ENCODE assay signal across 8 cellular contexts in genomic region chr6:31157543-31158139, GRCh38. TPM values are rescaled to one million over a fixed set of nuclear protein-coding genes. Genes with fewer than 3 reads are reported as not detected.
DNase-seq lines count a peak whose midpoint lies in the region; ATAC-seq, FAIRE-seq and TF ChIP-seq lines count a peak whose summit lies in the region.

A gene with protein sequence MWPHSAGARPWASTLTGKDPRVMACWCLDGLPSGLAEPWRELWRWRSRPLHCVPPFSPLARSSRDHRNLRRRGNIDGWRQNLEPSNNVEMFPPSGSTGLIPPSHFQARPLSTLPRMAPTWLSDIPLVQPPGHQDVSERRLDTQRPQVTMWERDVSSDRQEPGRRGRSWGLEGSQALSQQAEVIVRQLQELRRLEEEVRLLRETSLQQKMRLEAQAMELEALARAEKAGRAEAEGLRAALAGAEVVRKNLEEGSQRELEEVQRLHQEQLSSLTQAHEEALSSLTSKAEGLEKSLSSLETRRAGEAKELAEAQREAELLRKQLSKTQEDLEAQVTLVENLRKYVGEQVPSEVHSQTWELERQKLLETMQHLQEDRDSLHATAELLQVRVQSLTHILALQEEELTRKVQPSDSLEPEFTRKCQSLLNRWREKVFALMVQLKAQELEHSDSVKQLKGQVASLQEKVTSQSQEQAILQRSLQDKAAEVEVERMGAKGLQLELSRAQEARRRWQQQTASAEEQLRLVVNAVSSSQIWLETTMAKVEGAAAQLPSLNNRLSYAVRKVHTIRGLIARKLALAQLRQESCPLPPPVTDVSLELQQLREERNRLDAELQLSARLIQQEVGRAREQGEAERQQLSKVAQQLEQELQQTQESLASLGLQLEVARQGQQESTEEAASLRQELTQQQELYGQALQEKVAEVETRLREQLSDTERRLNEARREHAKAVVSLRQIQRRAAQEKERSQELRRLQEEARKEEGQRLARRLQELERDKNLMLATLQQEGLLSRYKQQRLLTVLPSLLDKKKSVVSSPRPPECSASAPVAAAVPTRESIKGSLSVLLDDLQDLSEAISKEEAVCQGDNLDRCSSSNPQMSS (minus strand): TSS chr6:31157802. CDS start chr6:31157600, 202 bp downstream.

- DNase-seq in NB4 (ENCODE audit: low read depth) (no peak), H1 (ENCODE audit: low read depth in 1 of 2, low spot score in 2 of 2) (no peak), putamen (ENCODE audit: low spot score) (no peak), epidermal melanocyte (ENCODE audit: insufficient read length, low spot score) (no peak), mesenteric fat pad (ENCODE audit: low spot score) (no peak)

- H3K9ac ChIP-seq in H1 (replicated peaks in 1 of 4; ENCODE audit: extremely low read depth in 1 of 4, low read depth in 3 of 4, low read length in 3 of 4), result peak within 1 kb of the TSS; percentile 46 to 73 (median 64); a peak in 5 of 7 replicates

- H3K27ac ChIP-seq in H1 (ENCODE audit: low read depth, low read length), result no peak within 1 kb of the TSS; the same call in 1 of the 2 replicates
- H3K27ac ChIP-seq in muscle layer of duodenum (ENCODE audit: low read length), result no peak within 1 kb of the TSS

- no peak within 1 kb of the TSS for H2AFZ ChIP-seq in H1 (ENCODE audit: low read length)

- peaks cover 0 to 22% (median 17%) of the 10 kb centered on the region in 4 experiments; a peak in 6 of 7 replicates for H3K4me1 ChIP-seq in H1 (replicated peaks in 1 of 4; ENCODE audit: control insufficient read depth in 3 of 4, insufficient read depth in 4 of 4, low read length in 3 of 4)
- peaks cover 4 to 17% of the 10 kb centered on the region in 2 donors for H3K4me1 ChIP-seq in muscle layer of duodenum (ENCODE audit: control insufficient read depth in 1 of 2, insufficient read depth in 2 of 2, low read length in 2 of 2)

- peak within 1 kb of the TSS; percentile 87 for H3K4ac ChIP-seq in H1 (replicated peaks; ENCODE audit: insufficient read length, low read depth, low read length)

- no peaks in the 10 kb centered on the region for H3K79me2 ChIP-seq in H1 (ENCODE audit: control insufficient read depth in 1 of 2, insufficient read depth in 2 of 2, low read length in 2 of 2)

- H3K79me1 ChIP-seq in H1 (ENCODE audit: low read depth, low read length), result no peaks in the 10 kb centered on the region

- H3K36me3 ChIP-seq in H1 (ENCODE audit: control insufficient read depth in 2 of 4, insufficient read depth in 4 of 4, low read length in 3 of 4), result peaks cover 2 to 31% (median 5%) of the 10 kb centered on the region in 4 experiments; a peak in 6 of 8 replicates
- peaks cover 0 to 7% of the 10 kb centered on the region in 2 donors for H3K36me3 ChIP-seq in muscle layer of duodenum (ENCODE audit: control insufficient read depth in 1 of 2, insufficient read depth in 2 of 2, low read length in 2 of 2)

- H3K4me3 ChIP-seq in GM12875 (ENCODE audit: low read depth, low read length) (peak within 1 kb of the TSS; percentile 69), NB4 (ENCODE audit: low read depth, low read length) (peak within 1 kb of the TSS; percentile 93), H1 (ENCODE audit: extremely low read depth in 1 of 4, insufficient read depth in 2 of 4, low read depth in 3 of 4, low read length in 4 of 4) (peak within 1 kb of the TSS; percentile 62 to 76 (median 68)), muscle layer of duodenum (ENCODE audit: low read depth in 1 of 2, low read length in 2 of 2) (peak within 1 kb of the TSS; percentile 78 to 83)

- TF ChIP-seq RAD21 in H1 (IDR thresholded peaks at IDR 0.05 in 1 of 2, conservative IDR thresholded peaks at IDR 0.05 in 1 of 2; ENCODE audit: low read depth in 2 of 2, low read length in 2 of 2), result no peak

- H3K23me2 ChIP-seq in H1 (ENCODE audit: low read depth, low read length), result peaks cover 14% of the 10 kb centered on the region

- H3K56ac ChIP-seq in H1 (replicated peaks; ENCODE audit: insufficient read length, low read depth, low read length), result peak within 1 kb of the TSS; percentile 36

- no peak within 1 kb of the TSS for H3K23ac ChIP-seq in H1 (ENCODE audit: insufficient read length)

- POLR2A ChIA-PET in H1 (lab: Charles Lee; ENCODE audit: partially characterized antibody), result interaction anchor here (61.6 to 68.5 kb wide), 2 partner anchors 10 to 11 kb away, joined by 2251 read pairs; partner anchors contain the start of genes CDSN, POU5F1 and PSORS1C1 and of another gene

- peak within 1 kb of the TSS; percentile 85 to 94 for H3K4me2 ChIP-seq in H1 (ENCODE audit: insufficient read depth in 1 of 2, low read depth in 2 of 2, low read length in 2 of 2)

- H2BK120ac ChIP-seq in H1 (replicated peaks; ENCODE audit: low read depth, low read length), result no peak within 1 kb of the TSS

- no peak for TF ChIP-seq POLR2A in NB4 (IDR thresholded peaks at IDR 0.05; ENCODE audit: extremely low read depth, insufficient read length)
- no peak for TF ChIP-seq POLR2A in H1 (IDR thresholded peaks at IDR 0.05; ENCODE audit: control extremely low read depth in 1 of 2, low read depth in 2 of 2, low read length in 2 of 2)

- 21% methylated on average over 10 of the region's 14 CpGs; no CpG with 5 or more reads in 1 of the 2 experiments for WGBS in H1 (ENCODE audit: extremely low coverage in 1 of 2, insufficient coverage in 1 of 2, insufficient read length in 1 of 2, insufficient replicate concordance in 2 of 2, low coverage in 1 of 2, low lambda C conversion rate in 2 of 2, missing lambda C conversion rate in 1 of 2), 2 experiments

- FAIRE-seq in H1 (lab: Jason Lieb, UNC), result no peak

- no peak for ATAC-seq in GM21528 (IDR thresholded peaks at IDR 0.05; ENCODE audit: low FRiP score, unreplicated experiment)

- peak within 1 kb of the TSS; percentile 80 for H4K5ac ChIP-seq in H1 (ENCODE audit: insufficient read length, low read depth, low read length)

- peak within 1 kb of the TSS; percentile 89; the same call in 1 of the 2 replicates for H2AK5ac ChIP-seq in H1 (ENCODE audit: low read depth, low read length)

- H2BK20ac ChIP-seq in H1 (ENCODE audit: low read length), result no peak within 1 kb of the TSS

- H3K27me3 ChIP-seq in H1 (replicated peaks in 1 of 4; ENCODE audit: control insufficient read depth in 3 of 4, extremely low read depth in 1 of 4, insufficient read depth in 3 of 4, low read length in 3 of 4) (no peaks in the 10 kb centered on the region), muscle layer of duodenum (ENCODE audit: low read depth, low read length) (no peaks in the 10 kb centered on the region)

- no peak within 1 kb of the TSS for H4K8ac ChIP-seq in H1 (ENCODE audit: extremely low read depth, insufficient read depth, low read length)

- no peak for TF ChIP-seq EP300 in H1 (IDR thresholded peaks at IDR 0.05; ENCODE audit: borderline replicate concordance in 1 of 2, low read depth in 2 of 2, low read length in 2 of 2)

- CTCF ChIA-PET in H1 (lab: Charles Lee; ENCODE audit: partially characterized antibody), result interaction anchor here (1.1 to 6.3 kb wide), 11 partner anchors 9 to 74 kb away, joined by 3 to 45 read pairs (median 11); partner anchors contain the start of genes POU5F1 and PSORS1C2

- TF ChIP-seq CTCF in GM12875 (IDR thresholded peaks at IDR 0.05; ENCODE audit: borderline replicate concordance, insufficient read depth, low read depth, low read length) (no peak), NB4 (IDR thresholded peaks at IDR 0.05; ENCODE audit: low read depth, low read length) (no peak), H1 (IDR thresholded peaks at IDR 0.05; ENCODE audit: control extremely low read depth in 1 of 3, insufficient read depth in 1 of 3, low read depth in 1 of 3, low read length in 3 of 3) (no peak)

- no peaks in the 10 kb centered on the region for H3K9me3 ChIP-seq in H1 (ENCODE audit: insufficient read depth in 2 of 2, low read depth in 1 of 2, low read length in 1 of 2)
- no peaks in the 10 kb centered on the region for H3K9me3 ChIP-seq in muscle layer of duodenum (ENCODE audit: control insufficient read depth in 1 of 2, low read length in 2 of 2)

- peak within 1 kb of the TSS; percentile 41 for H4K91ac ChIP-seq in H1 (replicated peaks; ENCODE audit: insufficient read length, low read length)

- no peak within 1 kb of the TSS for H3K14ac ChIP-seq in H1 (ENCODE audit: insufficient read length)

- H2BK5ac ChIP-seq in H1 (ENCODE audit: low read depth, low read length), result peak within 1 kb of the TSS; percentile 69; the same call in 1 of the 2 replicates

- H3K18ac ChIP-seq in H1 (ENCODE audit: extremely low read depth, low read length), result peak within 1 kb of the TSS; percentile 91

- H4K20me1 ChIP-seq in H1 (replicated peaks in 1 of 2; ENCODE audit: control insufficient read depth in 1 of 2, insufficient read depth in 2 of 2, low read length in 2 of 2), result peaks cover 1 to 2% of the 10 kb centered on the region in 2 experiments

- H2BK15ac ChIP-seq in H1 (ENCODE audit: low read length), result peak within 1 kb of the TSS; percentile 73

- peak within 1 kb of the TSS; percentile 86; the same call in 1 of the 2 replicates for H2BK12ac ChIP-seq in H1 (ENCODE audit: low read depth, low read length)

TF ChIP-seq in H1, 55 proteins besides CTCF, POLR2A, EP300 and RAD21:
- TF ChIP-seq ATF3 (IDR thresholded peaks at IDR 0.05; ENCODE audit: insufficient read depth, low read depth, low read length) (no peak), RFX5 (IDR thresholded peaks at IDR 0.05; ENCODE audit: borderline replicate concordance, low read depth, low read length) (no peak), YY1 (IDR thresholded peaks at IDR 0.05; ENCODE audit: low read depth, low read length) (no peak), RBBP5 (IDR thresholded peaks at IDR 0.05; ENCODE audit: borderline replicate concordance, low read depth, low read length) (no peak), ASH2L (IDR thresholded peaks at IDR 0.05; ENCODE audit: low read length) (peak; percentile 5), CREB1 (IDR thresholded peaks at IDR 0.05) (no peak)

RNA-seq across cellular contexts. Expression of the gene that starts here (rescaled TPM):
- total RNA-seq in H1 (2021; fragmentation: NEBNext Ultra II Directional; extraction: Animal tissue kit (Norgen Biotek cat#: 25700)), result 38.0 and 38.2 TPM in 2 replicates
- polyA plus RNA-seq in H1 (2011; rRNA removed), result 20.9 and 32.8 TPM in 2 replicates
- 50.9 TPM for polyA plus RNA-seq in H1 (2011; cell fraction: cytosol; rRNA removed)
- 138 TPM for polyA plus RNA-seq in H1 (2011; cell fraction: nucleus; rRNA removed)
- polyA plus RNA-seq in H1 (2012, experiment 1 of 2), result 36.7 to 61.3 TPM (median 50.8 TPM) in 4 replicates
- polyA plus RNA-seq in H1 (2012, experiment 2 of 2), result 19.0 TPM
- polyA plus RNA-seq in H1 (2013, experiment 1 of 2), result 19.9 TPM
- 17.6 TPM for polyA plus RNA-seq in H1 (2013, experiment 2 of 2)
- 29.0 and 29.1 TPM in 2 replicates for polyA minus RNA-seq in H1 (2011; rRNA and poly(A)+ RNA removed)
- polyA minus RNA-seq in H1 (2011; cell fraction: cytosol; rRNA and poly(A)+ RNA removed), result 20.8 TPM
- polyA minus RNA-seq in H1 (2011; cell fraction: nucleus; rRNA and poly(A)+ RNA removed), result 43.1 TPM
- 8.4 TPM for total RNA-seq in mesenteric fat pad
